Comparison of ENCODE assay signal across 8 cellular contexts in genomic region chr9:14314424-14314928, GRCh38. TPM values are rescaled to one million over a fixed set of nuclear protein-coding genes. Genes with fewer than 3 reads are reported as not detected.
DNase-seq lines count a peak whose midpoint lies in the region; ATAC-seq and TF ChIP-seq lines count a peak whose summit lies in the region.

No MANE protein-coding gene starts in this region.

- peaks cover 62% of the 10 kb centered on the region for H3K79me2 ChIP-seq in hepatocyte

- H3K36me3 ChIP-seq in H7 (replicated peaks; ENCODE audit: control insufficient read depth, insufficient read depth, low read length) (no peaks in the 10 kb centered on the region), hepatocyte (replicated peaks; ENCODE audit: insufficient read depth, low read depth) (no peaks in the 10 kb centered on the region)

- no peak for ATAC-seq in GM18519 (IDR thresholded peaks at IDR 0.05; ENCODE audit: low FRiP score, unreplicated experiment)

- in situ Hi-C loops in astrocyte of the spinal cord (cut with HindIII; ENCODE audit: low sequenced_read_pairs), result loop anchor here (25.0 kb wide), 1 partner anchor 202 kb away; no protein-coding TSS in a partner anchor

- under 1% methylated on average over 18 of the region's 21 CpGs for WGBS in hepatocyte (ENCODE audit: low lambda C conversion rate, missing lambda C conversion rate)

- no peaks in the 10 kb centered on the region for H3K9me3 ChIP-seq in hepatocyte (ENCODE audit: low read depth)

- peak overlapping the region; percentile 92 for H3K4me2 ChIP-seq in hepatocyte

- no peaks in the 10 kb centered on the region for H3K9me2 ChIP-seq in hepatocyte (replicated peaks; ENCODE audit: insufficient read depth)

- TF ChIP-seq CTCF in C4-2B (conservative IDR thresholded peaks at IDR 0.05) (no peak), astrocyte of the spinal cord (IDR thresholded peaks at IDR 0.05; ENCODE audit: low read depth, low read length) (no peak), hepatocyte (IDR thresholded peaks at IDR 0.05; ENCODE audit: poor library complexity) (no peak)

- DNase-seq in H7, result peak; percentile 82
- peak; percentile 45 to 79 for DNase-seq in NCI-H526 (lab: John Stamatoyannopoulos, UW)
- peak; percentile 95 for DNase-seq in astrocyte of the spinal cord (ENCODE audit: low read depth, low spot score)
- peak; percentile 77 for DNase-seq in hepatocyte (ENCODE audit: low spot score)
- DNase-seq in pulmonary artery endothelial cell (ENCODE audit: low read depth, low spot score), result peak; percentile 82
- DNase-seq in OCI-M1 (lab: John Stamatoyannopoulos, UW), result no peak

- peak overlapping the region; percentile 95 for H3K27ac ChIP-seq in C4-2B
- peak overlapping the region; percentile 97 for H3K27ac ChIP-seq in hepatocyte

- H3K4me1 ChIP-seq in hepatocyte (ENCODE audit: insufficient read depth), result no peaks in the 10 kb centered on the region

- H3K27me3 ChIP-seq in H7 (ENCODE audit: control insufficient read depth, insufficient read depth, low read length) (peaks cover 33% of the 10 kb centered on the region), hepatocyte (peaks cover 12% of the 10 kb centered on the region)

- H3K4me3 ChIP-seq in H7 (ENCODE audit: insufficient read depth, low read depth, low read length), result peak overlapping the region; percentile 83
- H3K4me3 ChIP-seq in astrocyte of the spinal cord (ENCODE audit: low read depth, low read length), result peak overlapping the region; percentile 88
- peak overlapping the region; percentile 73 for H3K4me3 ChIP-seq in hepatocyte

- peak overlapping the region; percentile 63 for H2AFZ ChIP-seq in hepatocyte

- peaks cover 11% of the 10 kb centered on the region for H4K20me1 ChIP-seq in hepatocyte (ENCODE audit: insufficient read depth, poor library complexity, severe bottlenecking)

RNA-seq across cellular contexts. Expression of gene NFIB, which starts 0.5 kb away (rescaled TPM):
- 3.7 and 5.0 TPM in 2 replicates for total RNA-seq in H7 (2014; rRNA removed; shearing (Covaris generic))
- total RNA-seq in hepatocyte, result 22.8 and 27.3 TPM in 2 replicates
- 13.4 and 15.2 TPM in 2 replicates for polyA plus RNA-seq in hepatocyte
- 82.7 and 85.5 TPM in 2 replicates for total RNA-seq in pulmonary artery endothelial cell
